In genomic region chr1:23800396-23801337, GRCh38 we compare ENCODE assay signal across 7 cellular contexts.
DNase-seq lines count a peak whose midpoint lies in the region; ATAC-seq and TF ChIP-seq lines count a peak whose summit lies in the region.

TSS of gene GALE (minus strand) at chr1:23800754. CDS start at chr1:23799007, 1,747 bp downstream.

- H3K9me3 ChIP-seq in iPS-20b (ENCODE audit: insufficient read depth, low read depth, low read length) = no peaks in the 10 kb centered on the region

- peak within 1 kb of the TSS; percentile 82 for H3K27ac ChIP-seq in VCaP
- no peak within 1 kb of the TSS for H3K27ac ChIP-seq in iPS-20b (ENCODE audit: low read length)
- peak within 1 kb of the TSS; percentile 36 to 98 (median 91) for H3K27ac ChIP-seq in skin epidermis

- peak; percentile 67 for ATAC-seq in HG03097 (IDR thresholded peaks at IDR 0.05; ENCODE audit: low FRiP score, unreplicated experiment)

- peak; percentile 92 for DNase-seq in NCI-H2196 (lab: John Stamatoyannopoulos, UW; ENCODE audit: unreplicated experiment)
- DNase-seq in T47D (ENCODE audit: low read depth in 1 of 2, low spot score in 1 of 2) = peak; percentile 89 to 95

- peaks cover 16% of the 10 kb centered on the region for H3K27me3 ChIP-seq in iPS-20b (ENCODE audit: insufficient read depth, low read length)

- TF ChIP-seq POLR2A in GM18526 (IDR thresholded peaks at IDR 0.05; ENCODE audit: extremely low read depth, insufficient read length) = peak; percentile 83

- peak within 1 kb of the TSS; percentile 79 for H3K9ac ChIP-seq in iPS-20b (ENCODE audit: low read depth, low read length)

- in situ Hi-C loops in T47D (cut with HindIII; ENCODE audit: low pct_unique_long_range_greater_than_20kb, low sequenced_read_pairs) = no loop called here

- H3K4me3 ChIP-seq in iPS-20b (ENCODE audit: low read length) (peak within 1 kb of the TSS; percentile 73), skin epidermis (peak within 1 kb of the TSS; percentile 51 to 79 (median 65))

- H3K36me3 ChIP-seq in iPS-20b (ENCODE audit: insufficient read depth, low read depth, low read length) = peaks cover 25% of the 10 kb centered on the region

- no peak for TF ChIP-seq CTCF in VCaP (conservative IDR thresholded peaks at IDR 0.05)

- H3K4me1 ChIP-seq in iPS-20b (ENCODE audit: insufficient read depth, low read length) = peaks cover 7% of the 10 kb centered on the region; the same call in 1 of the 2 replicates
